In genomic region chr1:112358798-112359408, GRCh38 we compare ENCODE assay signal across 9 cellular contexts. TPM values are rescaled to one million over a fixed set of nuclear protein-coding genes. Genes with fewer than 3 reads are reported as not detected.
DNase-seq lines count a peak whose midpoint lies in the region; ATAC-seq and TF ChIP-seq lines count a peak whose summit lies in the region.
"Had no signal": no experiment of that assay in that cellular context is flagged by ENCODE, and none has a peak within 500 bp of the region (broad histone marks: within the 10 kb centered on the region; RNA-seq: fewer than 3 reads in every experiment).

No MANE protein-coding gene starts in this region.

- H3K4me3 ChIP-seq in AG04450 (ENCODE audit: low read depth, low read length) (no peak overlapping the region), lung (no peak overlapping the region)

- TF ChIP-seq CTCF in AG04450 (IDR thresholded peaks at IDR 0.05; ENCODE audit: low read depth, low read length) (peak; percentile 86), GM12872 (IDR thresholded peaks at IDR 0.05; ENCODE audit: insufficient read depth, low read depth, low read length) (peak; percentile 86), LNCAP (IDR thresholded peaks at IDR 0.05) (peak; percentile 87), VCaP (conservative IDR thresholded peaks at IDR 0.05) (peak; percentile 91), lung (IDR thresholded peaks at IDR 0.05; ENCODE audit: control extremely low read depth, extremely low read depth) (peak; percentile 62)

- 37 to 43% methylated on average over 7 of the region's 7 CpGs for WGBS in lung, 2 donors

- H3K27ac ChIP-seq in AG04450 (ENCODE audit: low read depth, low read length) (peak overlapping the region; percentile 93), VCaP (no peak overlapping the region), lung (ENCODE audit: low read depth in 1 of 2, low read length in 1 of 2) (peak overlapping the region in 1 of 2 donors; percentile 90)
- H3K27ac ChIP-seq: neutrophil had no signal

- H3K9me3 ChIP-seq in AG04450 (ENCODE audit: control insufficient read depth, insufficient read depth, low read length) (no peaks in the 10 kb centered on the region), lung (ENCODE audit: control insufficient read depth in 2 of 2, insufficient read depth in 1 of 2, low read length in 1 of 2) (peaks cover 0 to 2% of the 10 kb centered on the region in 2 donors)
- H3K9me3 ChIP-seq: neutrophil had no signal

- no peaks in the 10 kb centered on the region for H3K36me3 ChIP-seq in lung (ENCODE audit: control insufficient read depth in 2 of 2, insufficient read depth in 2 of 2, low read length in 2 of 2)
- H3K36me3 ChIP-seq: neutrophil had no signal

- peaks cover 0 to 2% of the 10 kb centered on the region in 2 donors for H3K4me1 ChIP-seq in lung (ENCODE audit: control insufficient read depth in 2 of 2, insufficient read depth in 2 of 2, low read length in 2 of 2)

- POLR2A ChIA-PET in AG04450 (lab: Yijun Ruan, JAX): no interaction called here

- peaks cover 33% of the 10 kb centered on the region for H3K27me3 ChIP-seq in AG04450 (ENCODE audit: control insufficient read depth, insufficient read depth, low read length)
- H3K27me3 ChIP-seq in lung (ENCODE audit: control insufficient read depth, insufficient read depth): no peaks in the 10 kb centered on the region

- CTCF ChIA-PET in AG04450 (lab: Charles Lee): interaction anchor here (0.6 to 7.9 kb wide), 17 partner anchors 10 to 490 kb away, joined by 3 to 181 read pairs (median 4); partner anchors contain the start of gene PPM1J

- peak; percentile 62 for ATAC-seq in lung (ENCODE audit: insufficient read depth, low FRiP score)
- ATAC-seq in HG03571 (IDR thresholded peaks at IDR 0.05; ENCODE audit: unreplicated experiment): no peak

- peak; percentile 15 for DNase-seq in AG04450 (ENCODE audit: low read depth, low spot score)
- peak; percentile 32 to 60 for DNase-seq in dermis microvascular lymphatic vessel endothelial cell (ENCODE audit: low read depth in 2 of 2)
- DNase-seq in lung (ENCODE audit: low spot score): peak; percentile 72
- DNase-seq in stimulated activated CD8-positive, alpha-beta memory T cell treated with anti-CD3 and anti-CD28 coated beads, Interleukin-4, amount 100 ng/mL, for 48 hours: peak; percentile 62

RNA-seq across cellular contexts. Expression of gene CTTNBP2NL, which starts 37.1 kb away (rescaled TPM):
- 23.6 and 30.5 TPM in 2 replicates for polyA plus RNA-seq in AG04450 (2011; rRNA removed)
- polyA minus RNA-seq in AG04450 (2011; rRNA and poly(A)+ RNA removed): 46.2 and 52.6 TPM in 2 replicates
- total RNA-seq in dermis microvascular lymphatic vessel endothelial cell: 13.0 and 20.9 TPM in 2 replicates
- 10 to 100 TPM; 23.8 to 38.5 TPM for total RNA-seq in lung
- 10 to 100 TPM in 1 of 2 donors, 1 to 10 TPM in 1; 9.0 to 10.1 TPM for polyA plus RNA-seq in lung

Comparison
In these comparisons a context has a peak if more than half of its experiments do, and no peak if none do; other contexts are left out.
1. DNase-seq: peak in every context shown above with its lines; median percentile 72 in lung; 62 in stimulated activated CD8-positive, alpha-beta memory T cell treated with anti-CD3 and anti-CD28 coated beads, Interleukin-4, amount 100 ng/mL, for 48 hours; 46 in dermis microvascular lymphatic vessel endothelial cell; 15 in AG04450.